29 cellular contexts compared by ENCODE assay signal in the genomic region with DNA sequence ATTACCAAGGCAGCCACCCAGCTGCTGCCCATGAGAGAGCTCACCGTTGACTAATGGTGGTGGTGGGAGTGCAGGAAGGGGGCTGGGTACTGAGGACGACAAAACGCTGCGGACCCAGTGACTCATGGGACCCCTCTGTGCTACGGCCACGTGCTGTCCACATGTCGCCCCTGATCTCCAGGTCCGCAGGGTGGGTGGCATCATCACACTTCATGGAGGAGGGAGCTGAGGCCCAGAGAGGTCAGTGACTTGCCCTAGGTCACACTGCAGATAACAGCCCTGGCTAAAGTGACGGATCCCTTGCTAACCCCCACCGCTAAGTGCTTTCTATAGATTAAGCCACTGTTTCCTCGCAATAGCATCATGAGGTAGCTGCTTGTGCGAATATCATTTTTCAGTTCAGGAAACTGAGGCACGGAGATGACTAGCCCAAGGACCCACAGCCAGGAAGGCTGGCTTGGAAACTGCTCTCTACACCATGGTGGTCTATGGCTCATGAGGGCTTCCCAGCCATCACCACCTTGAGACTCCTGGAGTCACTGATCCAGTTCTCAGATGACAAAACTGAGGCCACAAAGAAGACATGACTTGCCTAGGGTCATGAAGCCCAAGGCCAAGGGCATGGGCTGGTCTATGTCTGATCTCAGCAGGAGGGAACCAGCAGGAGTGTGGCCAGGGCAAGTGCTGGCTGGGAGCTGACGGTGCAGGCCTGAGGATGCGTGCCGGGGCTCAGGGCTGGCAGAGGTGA. TPM values are rescaled to one million over a fixed set of nuclear protein-coding genes. Genes with fewer than 3 reads are reported as not detected.
A peak's percentile ranks its signal among the peaks of the same experiment; 100 is the strongest.
DNase-seq lines count a peak whose midpoint lies in the region; ATAC-seq and TF ChIP-seq lines count a peak whose summit lies in the region.
"Had no signal": no experiment of that assay in that cellular context is flagged by ENCODE, and none has a peak within 500 bp of the region (broad histone marks: within the 10 kb centered on the region; RNA-seq: fewer than 3 reads in every experiment).

No MANE protein-coding gene starts in this region.

- H3K4me3 Mint-ChIP-seq in T-helper 1 cell treated with Interleukin-12 subunit alpha and Interleukin-12 subunit beta and Interleukin-4 antibody, amounts not matched to agents 30 μg/mL and 1 μg/mL, for 36 hours: no peak overlapping the region
- H3K4me3 Mint-ChIP-seq in CD8-positive, alpha-beta T cell: no peak overlapping the region
- no peak overlapping the region for H3K4me3 Mint-ChIP-seq in activated CD8-positive, alpha-beta T cell treated with anti-CD3 and anti-CD28 coated beads, Interleukin-2, amount 10 ng/mL, durations not matched to agents 7 days and 5 days
- H3K4me3 Mint-ChIP-seq in naive thymus-derived CD8-positive, alpha-beta T cell: peak overlapping the region in 2 of 10 donors; percentile 36 to 74
- H3K4me3 Mint-ChIP-seq: neural crest cell had no signal

- no peak overlapping the region for H3K4me3 ChIP-seq in CD8-positive, alpha-beta T cell (ENCODE audit: low read depth, low read length)
- H3K4me3 ChIP-seq: GM23248, lower lobe of right lung, Peyer's patch, SJSA1, stomach, tibial nerve had no signal

- peaks cover 46% of the 10 kb centered on the region for H3K36me3 Mint-ChIP-seq in T-helper 1 cell treated with Interleukin-12 subunit alpha and Interleukin-12 subunit beta and Interleukin-4 antibody, amounts not matched to agents 30 μg/mL and 1 μg/mL, for 36 hours (ENCODE audit: low read depth)
- H3K36me3 Mint-ChIP-seq in CD8-positive, alpha-beta T cell: peaks cover 87% of the 10 kb centered on the region
- peaks cover 90% of the 10 kb centered on the region for H3K36me3 Mint-ChIP-seq in activated CD8-positive, alpha-beta T cell treated with anti-CD3 and anti-CD28 coated beads, Interleukin-2, amount 10 ng/mL, durations not matched to agents 7 days and 5 days (ENCODE audit: low read depth)
- H3K36me3 Mint-ChIP-seq in naive thymus-derived CD8-positive, alpha-beta T cell: peaks cover 0 to 77% (median 5%) of the 10 kb centered on the region in 3 donors

- peaks cover 95% of the 10 kb centered on the region for H3K4me1 ChIP-seq in CD8-positive, alpha-beta T cell (ENCODE audit: insufficient read depth, low read length)
- H3K4me1 ChIP-seq: lower lobe of right lung had no signal

- no peaks in the 10 kb centered on the region for H3K9me3 Mint-ChIP-seq in T-helper 1 cell treated with Interleukin-12 subunit alpha and Interleukin-12 subunit beta and Interleukin-4 antibody, amounts not matched to agents 30 μg/mL and 1 μg/mL, for 36 hours
- no peaks in the 10 kb centered on the region for H3K9me3 Mint-ChIP-seq in CD8-positive, alpha-beta T cell
- no peaks in the 10 kb centered on the region for H3K9me3 Mint-ChIP-seq in activated CD8-positive, alpha-beta T cell treated with anti-CD3 and anti-CD28 coated beads, Interleukin-2, amount 10 ng/mL, durations not matched to agents 7 days and 5 days (ENCODE audit: insufficient read depth)
- no peaks in the 10 kb centered on the region for H3K9me3 Mint-ChIP-seq in naive thymus-derived CD8-positive, alpha-beta T cell
- H3K9me3 Mint-ChIP-seq: neural crest cell had no signal

- no peak for ATAC-seq in CD8-positive, alpha-beta T cell
- ATAC-seq in activated CD8-positive, alpha-beta T cell treated with anti-CD3 and anti-CD28 coated beads, Interleukin-2, amount 10 ng/mL, durations not matched to agents 7 days and 5 days: no peak
- ATAC-seq in naive thymus-derived CD8-positive, alpha-beta T cell: no peak
- ATAC-seq in GM18907 (IDR thresholded peaks at IDR 0.05; ENCODE audit: unreplicated experiment): no peak
- ATAC-seq: lower lobe of right lung, right cardiac atrium had no signal

- peaks cover 40% of the 10 kb centered on the region for H3K4me1 Mint-ChIP-seq in T-helper 1 cell treated with Interleukin-12 subunit alpha and Interleukin-12 subunit beta and Interleukin-4 antibody, amounts not matched to agents 30 μg/mL and 1 μg/mL, for 36 hours (ENCODE audit: low read depth)
- peaks cover 77% of the 10 kb centered on the region for H3K4me1 Mint-ChIP-seq in CD8-positive, alpha-beta T cell (ENCODE audit: low read depth)
- peaks cover 94% of the 10 kb centered on the region for H3K4me1 Mint-ChIP-seq in activated CD8-positive, alpha-beta T cell treated with anti-CD3 and anti-CD28 coated beads, Interleukin-2, amount 10 ng/mL, durations not matched to agents 7 days and 5 days (ENCODE audit: low read depth)
- peaks cover 27 to 88% (median 82%) of the 10 kb centered on the region in 4 donors for H3K4me1 Mint-ChIP-seq in naive thymus-derived CD8-positive, alpha-beta T cell

- H3K9me3 ChIP-seq in CD8-positive, alpha-beta T cell (ENCODE audit: low read length): no peaks in the 10 kb centered on the region
- H3K9me3 ChIP-seq: lower lobe of right lung, Peyer's patch, SJSA1, stomach, tibial nerve had no signal

- no peaks in the 10 kb centered on the region for H3K27me3 ChIP-seq in CD8-positive, alpha-beta T cell (ENCODE audit: insufficient read depth, low read length)
- H3K27me3 ChIP-seq: Peyer's patch, SJSA1, tibial nerve had no signal

- CTCF ChIA-PET in CD8-positive, alpha-beta T cell (lab: Charles Lee): interaction anchor here (0.6 to 0.7 kb wide), 2 partner anchors 9 to 14 kb away, joined by 3 read pairs; no protein-coding TSS in a partner anchor
- CTCF ChIA-PET in activated CD8-positive, alpha-beta T cell treated with anti-CD3 and anti-CD28 coated beads, Interleukin-2, amount 10 ng/mL, durations not matched to agents 7 days and 5 days (lab: Charles Lee): interaction anchor here (0.8 to 1.4 kb wide), 2 partner anchors 10 to 11 kb away, joined by 3 read pairs; no protein-coding TSS in a partner anchor

- peaks cover 69% of the 10 kb centered on the region for H3K36me3 ChIP-seq in CD8-positive, alpha-beta T cell (ENCODE audit: insufficient read depth, low read length)
- H3K36me3 ChIP-seq: Peyer's patch, tibial nerve had no signal

- intact Hi-C loops in CD8-positive, alpha-beta T cell (cut with DNase I, micrococcal nuclease): loop anchor here in 1 of 2 experiments (5.0 kb wide), 1 partner anchor 495 kb away; no protein-coding TSS in a partner anchor

- no peaks in the 10 kb centered on the region for H3K27me3 Mint-ChIP-seq in T-helper 1 cell treated with Interleukin-12 subunit alpha and Interleukin-12 subunit beta and Interleukin-4 antibody, amounts not matched to agents 30 μg/mL and 1 μg/mL, for 36 hours (ENCODE audit: low read depth)
- H3K27me3 Mint-ChIP-seq in CD8-positive, alpha-beta T cell (ENCODE audit: low read depth): no peaks in the 10 kb centered on the region
- H3K27me3 Mint-ChIP-seq in activated CD8-positive, alpha-beta T cell treated with anti-CD3 and anti-CD28 coated beads, Interleukin-2, amount 10 ng/mL, durations not matched to agents 7 days and 5 days (ENCODE audit: low read depth): no peaks in the 10 kb centered on the region
- no peaks in the 10 kb centered on the region for H3K27me3 Mint-ChIP-seq in naive thymus-derived CD8-positive, alpha-beta T cell

- H3K27ac Mint-ChIP-seq in T-helper 1 cell treated with Interleukin-12 subunit alpha and Interleukin-12 subunit beta and Interleukin-4 antibody, amounts not matched to agents 30 μg/mL and 1 μg/mL, for 36 hours: peak overlapping the region; percentile 15
- H3K27ac Mint-ChIP-seq in CD8-positive, alpha-beta T cell: peak overlapping the region; percentile 93
- peak overlapping the region; percentile 64 for H3K27ac Mint-ChIP-seq in activated CD8-positive, alpha-beta T cell treated with anti-CD3 and anti-CD28 coated beads, Interleukin-2, amount 10 ng/mL, durations not matched to agents 7 days and 5 days
- peak overlapping the region in 9 of 10 donors; percentile 57 to 100 (median 87) for H3K27ac Mint-ChIP-seq in naive thymus-derived CD8-positive, alpha-beta T cell

- POLR2A ChIA-PET in CD8-positive, alpha-beta T cell (lab: Charles Lee): interaction anchor here (2.3 to 9.4 kb wide), 2 partner anchors 8 to 12 kb away, joined by 9 to 195 read pairs; partner anchors contain the start of gene RUNX3
- POLR2A ChIA-PET in activated CD8-positive, alpha-beta T cell treated with anti-CD3 and anti-CD28 coated beads, Interleukin-2, amount 10 ng/mL, durations not matched to agents 7 days and 5 days (lab: Charles Lee): interaction anchor here (1.4 to 1.7 kb wide), 2 partner anchors 10 to 24 kb away, joined by 5 to 7 read pairs; no protein-coding TSS in a partner anchor
- POLR2A ChIA-PET in naive thymus-derived CD8-positive, alpha-beta T cell (lab: Charles Lee): interaction anchor here (0.5 to 4.7 kb wide), 3 partner anchors 8 to 23 kb away, joined by 3 to 35 read pairs (median 4); partner anchors contain the start of gene RUNX3

- no peak for TF ChIP-seq CTCF in CD8-positive, alpha-beta T cell (IDR thresholded peaks at IDR 0.05)

- no peak overlapping the region for H3K27ac ChIP-seq in CD8-positive, alpha-beta T cell (ENCODE audit: low read depth, low read length)
- H3K27ac ChIP-seq: 22Rv1, epithelial cell of prostate, GM23248, lower lobe of right lung, SJSA1, stomach, tibial nerve, VCaP had no signal

- DNase-seq in T-helper 1 cell (no peak), SK-N-DZ (ENCODE audit: low spot score) (no peak), MV-4-11 (lab: John Stamatoyannopoulos, UW) (no peak)
- no peak for DNase-seq in CD8-positive, alpha-beta T cell
- DNase-seq in activated CD8-positive, alpha-beta T cell treated with anti-CD3 and anti-CD28 coated beads, Interleukin-2, amount 10 ng/mL, durations not matched to agents 7 days and 5 days: no peak
- no peak for DNase-seq in naive thymus-derived CD8-positive, alpha-beta T cell
- DNase-seq: DMS53; glutamatergic neuron; GM23248; kidney glomerular epithelial cell; lower lobe of right lung; MM.1S; NCI-H1436 treated with DMSO at 0.1 percent for 48 hours; NCI-H524 treated with DMSO at 0.1 percent for 48 hours; NK-92 treated with Interleukin-12 subunit alpha and Interleukin-12 subunit beta, amount 100 ng/mL, for 24 hours; Peyer's patch; stimulated activated CD4-positive, alpha-beta T cell treated with anti-CD3 and anti-CD28 coated beads, Interleukin-12 subunit alpha, Interleukin-12 subunit beta, amount 100 ng/mL, for 4 hours; stimulated activated CD4-positive, alpha-beta T cell treated with anti-CD3 and anti-CD28 coated beads, Interleukin-4, amount 100 ng/mL, for 24 hours; stomach had no signal

RNA-seq across cellular contexts. Expression of gene RUNX3, which starts 12.6 kb away (rescaled TPM):
- total RNA-seq in CD8-positive, alpha-beta T cell: 100 to 1,000 TPM; 423 to 424 TPM
- 100 to 1,000 TPM; 144 to 147 TPM for total RNA-seq in activated CD8-positive, alpha-beta T cell treated with anti-CD3 and anti-CD28 coated beads, Interleukin-2, amount 10 ng/mL, durations not matched to agents 7 days and 5 days
- total RNA-seq in naive thymus-derived CD8-positive, alpha-beta T cell: 10 to 100 TPM; 87.1 to 95.3 TPM
- polyA plus RNA-seq in naive thymus-derived CD8-positive, alpha-beta T cell: 10 to 100 TPM; 22.0 to 64.0 (median 54.0) TPM
- 0.05 TPM in 1 of 2 replicates, not detected in the other for polyA plus RNA-seq in SK-N-DZ (2014; cell fraction: cytosol; rRNA removed)
- not detected in 2 replicates for polyA plus RNA-seq in SK-N-DZ (2014; cell fraction: nucleus; rRNA removed)
- total RNA-seq: cerebellum had no signal

Comparison
In these comparisons a context has a peak if more than half of its experiments do, and no peak if none do; other contexts are left out.
1. H3K27ac Mint-ChIP-seq: peak in every context shown above with its lines; median percentile 93 in CD8-positive, alpha-beta T cell; 87 in naive thymus-derived CD8-positive, alpha-beta T cell; 64 in activated CD8-positive, alpha-beta T cell treated with anti-CD3 and anti-CD28 coated beads, Interleukin-2, amount 10 ng/mL, durations not matched to agents 7 days and 5 days; 15 in T-helper 1 cell treated with Interleukin-12 subunit alpha and Interleukin-12 subunit beta and Interleukin-4 antibody, amounts not matched to agents 30 μg/mL and 1 μg/mL, for 36 hours.